In genomic region chr1:11787251-11787803, GRCh38 we compare ENCODE assay signal across 8 cellular contexts. TPM values are rescaled to one million over a fixed set of nuclear protein-coding genes. Genes with fewer than 3 reads are reported as not detected.
DNase-seq lines count a peak whose midpoint lies in the region; ATAC-seq and TF ChIP-seq lines count a peak whose summit lies in the region.

No MANE protein-coding gene starts in this region.

- H3K27me3 ChIP-seq in CD8-positive, alpha-beta memory T cell (ENCODE audit: insufficient read depth, low read length, poor library complexity, severe bottlenecking): no peaks in the 10 kb centered on the region
- H3K27me3 ChIP-seq in adrenal gland (no peaks in the 10 kb centered on the region), prostate gland (replicated peaks; ENCODE audit: insufficient read depth) (no peaks in the 10 kb centered on the region), SK-N-SH (ENCODE audit: insufficient read depth) (no peaks in the 10 kb centered on the region)

- no peak overlapping the region for H2AFZ ChIP-seq in SK-N-SH (ENCODE audit: low read depth)

- H4K20me1 ChIP-seq in SK-N-SH (ENCODE audit: insufficient read depth): no peaks in the 10 kb centered on the region

- WGBS in adrenal gland, 4 donors: 17 to 42% (median 32%) methylated on average over 11 to 16 of the region's 16 CpGs
- WGBS in prostate gland: 23% methylated on average over 14 of the region's 16 CpGs
- WGBS in SK-N-SH (ENCODE audit: low lambda C conversion rate): 54% methylated on average over 12 of the region's 16 CpGs

- H3K36me3 ChIP-seq in CD8-positive, alpha-beta memory T cell (ENCODE audit: insufficient read depth, low read length): peaks cover 4% of the 10 kb centered on the region
- H3K36me3 ChIP-seq in adrenal gland (replicated peaks in 1 of 2): peaks cover 0 to 19% of the 10 kb centered on the region in 2 donors
- H3K36me3 ChIP-seq in prostate gland: no peaks in the 10 kb centered on the region
- H3K36me3 ChIP-seq in SK-N-SH (replicated peaks in 1 of 2; ENCODE audit: control insufficient read depth in 1 of 2, insufficient read depth in 2 of 2, low read length in 1 of 2): peaks cover 0 to 3% of the 10 kb centered on the region in 2 experiments

- TF ChIP-seq RAD21 in SK-N-SH (IDR thresholded peaks at IDR 0.05; ENCODE audit: low read length): no peak

- H3K27ac Mint-ChIP-seq in CD8-positive, alpha-beta memory T cell: no peak overlapping the region
- H3K27ac Mint-ChIP-seq in natural killer cell treated with Interleukin-12 subunit alpha and Interleukin-12 subunit beta and Interleukin-15 and Interleukin-18, amount 100 ng/mL, for 72 hours: no peak overlapping the region

- peaks cover 0 to 28% (median 5%) of the 10 kb centered on the region in 3 donors for H3K36me3 Mint-ChIP-seq in CD8-positive, alpha-beta memory T cell
- no peaks in the 10 kb centered on the region for H3K36me3 Mint-ChIP-seq in natural killer cell treated with Interleukin-12 subunit alpha and Interleukin-12 subunit beta and Interleukin-15 and Interleukin-18, amount 100 ng/mL, for 72 hours

- TF ChIP-seq EP300 in SK-N-SH (IDR thresholded peaks at IDR 0.05; ENCODE audit: borderline replicate concordance in 1 of 2, low read depth in 1 of 2, low read length in 1 of 2): no peak

- H3K4me3 ChIP-seq in CD8-positive, alpha-beta memory T cell (ENCODE audit: low read length): no peak overlapping the region
- H3K4me3 ChIP-seq in adrenal gland (peak overlapping the region in 1 of 4 donors; percentile 19), prostate gland (no peak overlapping the region), SK-N-SH (ENCODE audit: low read depth in 2 of 2, low read length in 1 of 2) (no peak overlapping the region)

- peaks cover 0 to 7% (median 5%) of the 10 kb centered on the region in 3 donors for H3K4me1 Mint-ChIP-seq in CD8-positive, alpha-beta memory T cell
- peaks cover 0 to 10% of the 10 kb centered on the region in 2 donors for H3K4me1 Mint-ChIP-seq in natural killer cell treated with Interleukin-12 subunit alpha and Interleukin-12 subunit beta and Interleukin-15 and Interleukin-18, amount 100 ng/mL, for 72 hours (ENCODE audit: low read depth in 2 of 2)

- H3K27me3 Mint-ChIP-seq in CD8-positive, alpha-beta memory T cell: no peaks in the 10 kb centered on the region
- H3K27me3 Mint-ChIP-seq in natural killer cell treated with Interleukin-12 subunit alpha and Interleukin-12 subunit beta and Interleukin-15 and Interleukin-18, amount 100 ng/mL, for 72 hours: no peaks in the 10 kb centered on the region

- H3F3A ChIP-seq in SK-N-SH (replicated peaks; ENCODE audit: insufficient read depth): peaks cover 4% of the 10 kb centered on the region

- no peak overlapping the region for H3K4me2 ChIP-seq in SK-N-SH

- POLR2A ChIA-PET in CD8-positive, alpha-beta memory T cell (lab: Charles Lee): no interaction called here
- POLR2A ChIA-PET in SK-N-SH (lab: Yijun Ruan, JAX): interaction anchor here (0.6 to 2.1 kb wide), 3 partner anchors 16 to 56 kb away, joined by 3 to 8 read pairs (median 4); no protein-coding TSS in a partner anchor

- H3K4me3 Mint-ChIP-seq in CD8-positive, alpha-beta memory T cell: no peak overlapping the region
- H3K4me3 Mint-ChIP-seq in natural killer cell treated with Interleukin-12 subunit alpha and Interleukin-12 subunit beta and Interleukin-15 and Interleukin-18, amount 100 ng/mL, for 72 hours: no peak overlapping the region

- no peaks in the 10 kb centered on the region for H3K79me2 ChIP-seq in SK-N-SH (ENCODE audit: insufficient read depth)

- intact Hi-C loops in adrenal gland (cut with DNase I): no loop called here
- intact Hi-C loops in left ventricle myocardium superior (cut with micrococcal nuclease): no loop called here
- intact Hi-C loops in prostate gland (cut with DNase I): loop anchor here (5.0 kb wide), 1 partner anchor 50 kb away; the partner anchor contains the start of gene AGTRAP

- CTCF ChIA-PET in CD8-positive, alpha-beta memory T cell (lab: Charles Lee): no interaction called here
- CTCF ChIA-PET in SK-N-SH (lab: Yijun Ruan, JAX): interaction anchor here (1.2 to 4.7 kb wide), 5 partner anchors 9 to 279 kb away, joined by 3 to 35 read pairs (median 4); partner anchors contain the start of genes CLCN6, FBXO6 and MTHFR

- no peak for DNase-seq in CD8-positive, alpha-beta memory T cell
- DNase-seq in adrenal gland (peak; percentile 67 to 85 (median 81)), left ventricle myocardium superior (peak; percentile 71), prostate gland (ENCODE audit: low spot score) (no peak), SK-N-SH (no peak), inferior parietal cortex (ENCODE audit: extremely low spot score) (no peak)
- DNase-seq in natural killer cell treated with Interleukin-12 subunit alpha and Interleukin-12 subunit beta and Interleukin-15 and Interleukin-18, amount 100 ng/mL, for 72 hours (ENCODE audit: low spot score): no peak

- no peaks in the 10 kb centered on the region for H3K9me2 ChIP-seq in SK-N-SH

- no peaks in the 10 kb centered on the region for H3K9me3 Mint-ChIP-seq in CD8-positive, alpha-beta memory T cell
- no peaks in the 10 kb centered on the region for H3K9me3 Mint-ChIP-seq in natural killer cell treated with Interleukin-12 subunit alpha and Interleukin-12 subunit beta and Interleukin-15 and Interleukin-18, amount 100 ng/mL, for 72 hours

- H3K4me1 ChIP-seq in CD8-positive, alpha-beta memory T cell (ENCODE audit: insufficient read depth, low read length): peaks cover 19% of the 10 kb centered on the region
- H3K4me1 ChIP-seq in adrenal gland (replicated peaks in 1 of 2) (peaks cover 47 to 79% of the 10 kb centered on the region in 2 donors), prostate gland (replicated peaks) (peaks cover 8% of the 10 kb centered on the region), SK-N-SH (ENCODE audit: control insufficient read depth in 1 of 2, insufficient read depth in 2 of 2, low read depth in 1 of 2, low read length in 1 of 2) (peaks cover 0 to 18% of the 10 kb centered on the region in 2 experiments; a peak in 1 of 4 replicates)

- no peaks in the 10 kb centered on the region for H3K9me3 ChIP-seq in CD8-positive, alpha-beta memory T cell (ENCODE audit: low read length)
- no peaks in the 10 kb centered on the region for H3K9me3 ChIP-seq in adrenal gland (replicated peaks in 1 of 3)
- no peaks in the 10 kb centered on the region for H3K9me3 ChIP-seq in prostate gland
- no peaks in the 10 kb centered on the region for H3K9me3 ChIP-seq in SK-N-SH

- TF ChIP-seq POLR2A in adrenal gland (IDR thresholded peaks at IDR 0.05) (no peak), prostate gland (IDR thresholded peaks at IDR 0.05) (peak; percentile 28)

- peak overlapping the region; percentile 43 for H3K27ac ChIP-seq in CD8-positive, alpha-beta memory T cell (ENCODE audit: low read depth, low read length)
- H3K27ac ChIP-seq in adrenal gland (peak overlapping the region; percentile 36 to 96 (median 69)), prostate gland (peak overlapping the region; percentile 84 to 86), SK-N-SH (ENCODE audit: low read depth in 2 of 2, low read length in 1 of 2) (no peak overlapping the region)

- no peak overlapping the region for H3K9ac ChIP-seq in SK-N-SH

- TF ChIP-seq CTCF in adrenal gland (IDR thresholded peaks at IDR 0.05) (no peak), prostate gland (IDR thresholded peaks at IDR 0.05) (no peak), SK-N-SH (IDR thresholded peaks at IDR 0.05) (no peak)

- ATAC-seq in left ventricle myocardium superior: peak; percentile 36
- ATAC-seq in GM21825 (IDR thresholded peaks at IDR 0.05; ENCODE audit: unreplicated experiment): no peak
- ATAC-seq in natural killer cell treated with Interleukin-12 subunit alpha and Interleukin-12 subunit beta and Interleukin-15 and Interleukin-18, amount 100 ng/mL, for 72 hours: no peak

RNA-seq across cellular contexts. Expression of gene MTHFR, which starts 18.4 kb away (rescaled TPM):
- total RNA-seq in CD8-positive, alpha-beta memory T cell: 10 to 100 TPM; 13.5 to 16.3 TPM
- polyA plus RNA-seq in CD8-positive, alpha-beta memory T cell: 10.0 TPM
- total RNA-seq in adrenal gland (10 to 100 TPM; 20.0 to 82.4 (median 33.7) TPM), left ventricle myocardium superior (37.9 TPM), prostate gland (10 to 100 TPM; 27.6 to 75.0 TPM)
- polyA plus RNA-seq in adrenal gland (10 to 100 TPM in 2 of 3 donors, 1 to 10 TPM in 1; 8.1 to 26.4 (median 15.6) TPM), SK-N-SH (2012; rRNA removed) (5.3 and 7.6 TPM in 2 replicates)
- total RNA-seq in natural killer cell treated with Interleukin-12 subunit alpha and Interleukin-12 subunit beta and Interleukin-15 and Interleukin-18, amount 100 ng/mL, for 72 hours: 10 to 100 TPM; 25.7 to 30.4 TPM
- 2.8 and 3.5 TPM in 2 replicates for polyA plus RNA-seq in SK-N-SH (2012; cell fraction: cytosol; rRNA removed)
- 18.8 and 23.8 TPM in 2 replicates for polyA plus RNA-seq in SK-N-SH (2012; cell fraction: nucleus; rRNA removed)

RNA-seq across cellular contexts. Expression of gene CLCN6, which starts 18.7 kb away (rescaled TPM):
- 1 to 10 TPM; 8.9 to 9.3 TPM for total RNA-seq in CD8-positive, alpha-beta memory T cell
- polyA plus RNA-seq in CD8-positive, alpha-beta memory T cell: 1.7 TPM
- total RNA-seq in adrenal gland (10 to 100 TPM; 12.0 to 29.2 (median 24.7) TPM), left ventricle myocardium superior (15.4 TPM), prostate gland (10 to 100 TPM; 13.4 to 45.0 TPM)
- polyA plus RNA-seq in adrenal gland (10 to 100 TPM; 17.8 to 28.2 (median 22.8) TPM), SK-N-SH (2012; rRNA removed) (7.4 and 8.3 TPM in 2 replicates)
- total RNA-seq in natural killer cell treated with Interleukin-12 subunit alpha and Interleukin-12 subunit beta and Interleukin-15 and Interleukin-18, amount 100 ng/mL, for 72 hours: 10 to 100 TPM; 15.0 to 31.0 TPM
- 4.3 and 4.7 TPM in 2 replicates for polyA plus RNA-seq in SK-N-SH (2012; cell fraction: cytosol; rRNA removed)
- 31.6 and 35.7 TPM in 2 replicates for polyA plus RNA-seq in SK-N-SH (2012; cell fraction: nucleus; rRNA removed)

RNA-seq across cellular contexts. Expression of gene C1orf167, which starts 25.3 kb away (rescaled TPM):
- total RNA-seq in CD8-positive, alpha-beta memory T cell: not detected
- polyA plus RNA-seq in CD8-positive, alpha-beta memory T cell: 0.81 TPM
- 1 to 10 TPM in 5 of 8 donors, under 1 TPM in 2, not detected in 1; 0.32 to 4.7 (median 3.2) TPM for total RNA-seq in adrenal gland
- polyA plus RNA-seq in adrenal gland: 10 to 100 TPM in 1 of 3 donors, 1 to 10 TPM in 1, not detected in 1; 8.8 to 13.2 TPM
- total RNA-seq in left ventricle myocardium superior: 2.1 TPM
- 1 to 10 TPM in 1 of 2 donors, not detected in 1; 10.0 TPM for total RNA-seq in prostate gland
- total RNA-seq in natural killer cell treated with Interleukin-12 subunit alpha and Interleukin-12 subunit beta and Interleukin-15 and Interleukin-18, amount 100 ng/mL, for 72 hours: not detected
- polyA plus RNA-seq in SK-N-SH (2012; rRNA removed): 0.10 TPM in 1 of 2 replicates, not detected in the other
- polyA plus RNA-seq in SK-N-SH (2012; cell fraction: cytosol; rRNA removed): 0.05 TPM in 1 of 2 replicates, not detected in the other
- polyA plus RNA-seq in SK-N-SH (2012; cell fraction: nucleus; rRNA removed): 0.07 and 0.08 TPM in 2 replicates

RNA-seq across cellular contexts. Expression of gene AGTRAP, which starts 51.4 kb away (rescaled TPM):
- 10 to 100 TPM in 1 of 2 experiments, 1 to 10 TPM in 1; 9.7 to 10.6 TPM for total RNA-seq in CD8-positive, alpha-beta memory T cell
- 103 TPM for polyA plus RNA-seq in CD8-positive, alpha-beta memory T cell
- total RNA-seq in adrenal gland (100 to 1,000 TPM in 1 of 8 donors, 10 to 100 TPM in 7; 33.7 to 104 (median 46.6) TPM), left ventricle myocardium superior (13.4 TPM), prostate gland (100 to 1,000 TPM; 114 to 123 TPM)
- polyA plus RNA-seq in adrenal gland (10 to 100 TPM; 23.4 to 57.0 (median 31.3) TPM), SK-N-SH (2012; rRNA removed) (45.1 and 66.2 TPM in 2 replicates)
- 10 to 100 TPM; 40.3 to 52.0 TPM for total RNA-seq in natural killer cell treated with Interleukin-12 subunit alpha and Interleukin-12 subunit beta and Interleukin-15 and Interleukin-18, amount 100 ng/mL, for 72 hours
- 24.0 and 36.4 TPM in 2 replicates for polyA plus RNA-seq in SK-N-SH (2012; cell fraction: cytosol; rRNA removed)
- 58.7 and 62.0 TPM in 2 replicates for polyA plus RNA-seq in SK-N-SH (2012; cell fraction: nucleus; rRNA removed)

Comparison
In these comparisons a context has a peak if more than half of its experiments do, and no peak if none do; other contexts are left out.
1. DNase-seq: peak in adrenal gland (7 of 7) and left ventricle myocardium superior (single experiment); none in CD8-positive, alpha-beta memory T cell (0 of 5), prostate gland (single experiment), natural killer cell treated with Interleukin-12 subunit alpha and Interleukin-12 subunit beta and Interleukin-15 and Interleukin-18, amount 100 ng/mL, for 72 hours (single experiment), SK-N-SH (single experiment) and inferior parietal cortex (single experiment).
2. H3K27ac ChIP-seq: peak in CD8-positive, alpha-beta memory T cell (single experiment), adrenal gland (5 of 5) and prostate gland (2 of 2); none in SK-N-SH (0 of 2).